8 cellular contexts compared by ENCODE assay signal in the genomic region with DNA sequence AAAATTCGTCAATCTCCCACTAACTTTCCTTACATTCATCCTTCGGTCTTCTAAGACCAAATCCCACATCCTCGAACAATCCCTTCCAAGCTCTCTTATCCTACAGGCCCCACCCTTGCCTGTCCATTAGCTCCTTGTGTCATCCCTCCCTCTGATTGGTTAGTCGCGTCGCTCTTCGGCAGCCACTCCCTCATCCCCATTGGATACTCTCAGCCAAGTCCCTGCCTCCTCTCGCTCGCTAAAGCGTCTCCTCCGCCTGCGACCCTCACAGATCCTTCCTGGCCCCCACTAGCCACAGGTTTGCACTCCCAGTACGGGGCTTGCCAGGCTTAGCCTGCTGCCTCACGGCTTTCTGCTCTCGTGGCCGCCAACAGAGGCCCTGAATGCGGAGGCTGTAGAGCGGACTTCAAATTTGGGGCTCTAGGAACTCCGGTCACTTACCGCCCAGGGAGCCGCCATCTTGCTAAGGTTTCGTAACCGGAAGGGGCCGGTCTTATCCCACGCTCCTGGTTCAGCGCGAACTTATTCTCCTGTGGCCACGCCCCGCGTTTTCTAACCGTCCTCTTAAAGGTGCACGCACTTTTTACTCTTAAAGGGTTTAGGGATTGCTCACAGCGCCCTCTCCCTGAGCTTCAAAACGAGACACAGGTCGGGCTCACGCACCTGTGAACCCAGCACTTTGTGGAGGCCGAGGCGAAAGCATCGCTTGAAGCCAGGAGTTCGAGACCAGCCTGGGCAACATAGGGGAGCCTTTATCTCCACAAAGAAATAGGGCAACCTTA. TPM values are rescaled to one million over a fixed set of nuclear protein-coding genes. Genes with fewer than 3 reads are reported as not detected.
DNase-seq lines count a peak whose midpoint lies in the region; ATAC-seq and TF ChIP-seq lines count a peak whose summit lies in the region.

Gene DMAC2 (minus strand): TSS at position 472 of the 782 bp plus-strand sequence. CDS start 13 bp downstream, at position 459.

- H3K27ac ChIP-seq in OCI-LY3 (ENCODE audit: low read length) (peak within 1 kb of the TSS; percentile 73), epithelial cell of prostate (peak within 1 kb of the TSS; percentile 87)

- H4K20me1 ChIP-seq in OCI-LY3 (ENCODE audit: insufficient read depth, low read length): no peaks in the 10 kb centered on the region

- H3K36me3 ChIP-seq in OCI-LY3 (replicated peaks; ENCODE audit: low read depth, low read length): peaks cover 13% of the 10 kb centered on the region
- H3K36me3 ChIP-seq in mucosa of descending colon (ENCODE audit: low read depth): no peaks in the 10 kb centered on the region

- H3K9ac ChIP-seq in OCI-LY3 (ENCODE audit: low read length): peak within 1 kb of the TSS; percentile 81

- no peaks in the 10 kb centered on the region for H3K9me3 ChIP-seq in OCI-LY3 (ENCODE audit: insufficient read depth, low read length)
- H3K9me3 ChIP-seq in mucosa of descending colon: no peaks in the 10 kb centered on the region

- peaks cover 20% of the 10 kb centered on the region for H3K79me2 ChIP-seq in OCI-LY3 (ENCODE audit: low read length)

- peak within 1 kb of the TSS; percentile 79 for H3K4me2 ChIP-seq in OCI-LY3 (ENCODE audit: low read length)

- DNase-seq in DMS153 (lab: John Stamatoyannopoulos, UW): peak; percentile 99
- DNase-seq in HuH-7.5 (ENCODE audit: low spot score): peak; percentile 97
- peak; percentile 92 for DNase-seq in activated CD8-positive, alpha-beta memory T cell treated with anti-CD3 and anti-CD28 coated beads, Interleukin-2, amount 50 U/mL, for 48 hours
- DNase-seq in epithelial cell of prostate (ENCODE audit: low read depth, low spot score): peak; percentile 91
- DNase-seq in mucosa of descending colon: peak; percentile 95 to 99 (median 97)
- DNase-seq in stimulated activated CD8-positive, alpha-beta memory T cell treated with anti-CD3 and anti-CD28 coated beads, Interleukin-4, amount 100 ng/mL, for 24 hours (ENCODE audit: low read depth): peak; percentile 91

- no peaks in the 10 kb centered on the region for H3K27me3 ChIP-seq in OCI-LY3 (ENCODE audit: low read depth, low read length)

- intact Hi-C loops in mucosa of descending colon (cut with DNase I, micrococcal nuclease): no loop called here

- peaks cover 30% of the 10 kb centered on the region for H3K4me1 ChIP-seq in OCI-LY3 (ENCODE audit: low read length)
- no peaks in the 10 kb centered on the region for H3K4me1 ChIP-seq in mucosa of descending colon (ENCODE audit: low read depth)

- H3K4me3 ChIP-seq in OCI-LY3 (ENCODE audit: low read length): peak within 1 kb of the TSS; percentile 91
- peak within 1 kb of the TSS; percentile 52 for H3K4me3 ChIP-seq in mucosa of descending colon

- H2AFZ ChIP-seq in OCI-LY3 (ENCODE audit: low read depth, low read length): peak within 1 kb of the TSS; percentile 92

- peak; percentile 81 for TF ChIP-seq CTCF in OCI-LY3 (IDR thresholded peaks at IDR 0.05; ENCODE audit: low read depth, low read length)
- TF ChIP-seq CTCF in mucosa of descending colon (IDR thresholded peaks at IDR 0.05): peak; percentile 27

- ATAC-seq in GM21526 (IDR thresholded peaks at IDR 0.05; ENCODE audit: low FRiP score, unreplicated experiment) (peak; percentile 82), mucosa of descending colon (peak; percentile 96)

RNA-seq across cellular contexts. Expression of gene DMAC2, which starts in this region (rescaled TPM):
- total RNA-seq in mucosa of descending colon: 10 to 100 TPM; 38.9 to 61.0 (median 47.5) TPM

Comparison
In these comparisons a context has a peak if more than half of its experiments do, and no peak if none do; other contexts are left out.
1. Peak in every context shown above with its lines: DNase-seq, ATAC-seq, H3K4me3 ChIP-seq and H3K27ac ChIP-seq.